In the genomic region with DNA sequence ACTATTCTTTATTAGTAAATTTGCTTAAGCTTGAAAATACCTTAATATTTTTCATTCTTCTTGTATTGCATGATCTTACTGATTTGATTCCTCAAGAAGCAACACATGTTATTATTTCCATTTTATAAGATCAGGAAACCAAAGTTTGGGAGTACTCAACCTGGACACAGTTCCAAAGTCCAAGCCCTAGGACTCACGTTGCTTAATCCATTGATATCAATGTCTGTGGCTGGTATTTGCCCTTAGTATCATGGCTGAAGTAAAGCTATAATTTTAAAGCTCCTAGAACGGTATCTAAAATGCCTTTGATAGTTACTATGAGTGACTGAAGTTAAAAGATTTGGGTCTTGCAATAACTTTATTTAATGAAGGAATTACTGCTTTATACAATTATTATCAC, we compare ENCODE assay signal across 26 cellular contexts.
"Had no signal": no experiment of that assay in that cellular context is flagged by ENCODE, and none has a peak within 500 bp of the region (broad histone marks: within the 10 kb centered on the region; RNA-seq: fewer than 3 reads in every experiment).

No MANE protein-coding gene starts in this region.

- H3K4me3 ChIP-seq: colonic mucosa, coronary artery, dorsolateral prefrontal cortex, esophagus muscularis mucosa, esophagus squamous epithelium, gastrocnemius medialis, gastroesophageal sphincter, heart left ventricle, heart right ventricle had no signal

- DNase-seq: colonic mucosa; cortex of kidney; dermis blood vessel endothelial cell; dorsolateral prefrontal cortex; effector CD4-positive, alpha-beta T cell; effector CD8-positive, alpha-beta T cell; effector memory CD4-positive, alpha-beta T cell; effector memory CD8-positive, alpha-beta T cell; endodermal cell; erythroblast; esophagus squamous epithelium; foreskin fibroblast; foreskin keratinocyte; foreskin melanocyte; gastrocnemius medialis; glutamatergic neuron; head of caudate nucleus; heart left ventricle; heart right ventricle had no signal

- FAIRE-seq: colon, endothelial cell of umbilical vein had no signal

- H3K4me1 ChIP-seq: colonic mucosa, esophagus muscularis mucosa, esophagus squamous epithelium, foreskin keratinocyte, gastrocnemius medialis, gastroesophageal sphincter, heart left ventricle, heart right ventricle had no signal

- H3K27me3 ChIP-seq: colonic mucosa, dorsolateral prefrontal cortex, esophagus muscularis mucosa, esophagus squamous epithelium, foreskin keratinocyte, gastrocnemius medialis, gastroesophageal sphincter, heart left ventricle, heart right ventricle had no signal

- H3K36me3 ChIP-seq: colonic mucosa, esophagus muscularis mucosa, esophagus squamous epithelium, gastrocnemius medialis, gastroesophageal sphincter, heart left ventricle, heart right ventricle had no signal

- ATAC-seq: effector memory CD8-positive, alpha-beta T cell; esophagus mucosa; foreskin keratinocyte; gastrocnemius medialis; gastroesophageal sphincter; heart left ventricle; heart right ventricle had no signal

- H3K27ac ChIP-seq: colonic mucosa, coronary artery, epithelial cell of prostate, esophagus muscularis mucosa, esophagus squamous epithelium, foreskin keratinocyte, gastrocnemius medialis, gastroesophageal sphincter, heart left ventricle, heart right ventricle had no signal

- H3K9me3 ChIP-seq: colonic mucosa, esophagus muscularis mucosa, esophagus squamous epithelium, gastrocnemius medialis, gastroesophageal sphincter, heart left ventricle, heart right ventricle had no signal
